Comparison of ENCODE assay signal across 12 cellular contexts in genomic region chr17:29289852-29290251, GRCh38. TPM values are rescaled to one million over a fixed set of nuclear protein-coding genes. Genes with fewer than 3 reads are reported as not detected.
A peak's percentile ranks its signal among the peaks of the same experiment; 100 is the strongest.
DNase-seq lines count a peak whose midpoint lies in the region; ATAC-seq and TF ChIP-seq lines count a peak whose summit lies in the region.
"Had no signal": no experiment of that assay in that cellular context is flagged by ENCODE, and none has a peak within 500 bp of the region (broad histone marks: within the 10 kb centered on the region; RNA-seq: fewer than 3 reads in every experiment).

No MANE protein-coding gene starts in this region.

- peaks cover 78% of the 10 kb centered on the region for H3K4me1 Mint-ChIP-seq in activated T-cell treated with anti-CD3 and anti-CD28 coated beads, Interleukin-2, amount 50 U/mL, for 72 hours (ENCODE audit: low read depth)
- peaks cover 74 to 83% (median 74%) of the 10 kb centered on the region in 3 donors for H3K4me1 Mint-ChIP-seq in T-cell
- peaks cover 68% of the 10 kb centered on the region for H3K4me1 Mint-ChIP-seq in stimulated activated naive CD8-positive, alpha-beta T cell treated with anti-CD3 and anti-CD28 coated beads, Interleukin-15, amount 100 ng/mL, for 72 hours

- POLR2A ChIA-PET in T-cell (lab: Charles Lee): no interaction called here

- no peaks in the 10 kb centered on the region for H3K27me3 ChIP-seq in vagina
- H3K27me3 ChIP-seq: tibial nerve had no signal

- no peak for TF ChIP-seq CTCF in vagina (IDR thresholded peaks at IDR 0.05)

- ATAC-seq in activated T-cell treated with anti-CD3 and anti-CD28 coated beads, Interleukin-2, amount 50 U/mL, for 72 hours (replicated peaks in 1 of 2): no peak
- no peak for ATAC-seq in T-cell (replicated peaks in 1 of 4)
- no peak for ATAC-seq in stimulated activated naive CD8-positive, alpha-beta T cell treated with anti-CD3 and anti-CD28 coated beads, Interleukin-15, amount 100 ng/mL, for 72 hours
- ATAC-seq in HG02610 (IDR thresholded peaks at IDR 0.05; ENCODE audit: unreplicated experiment): no peak

- H3K4me3 ChIP-seq in vagina: no peak overlapping the region
- H3K4me3 ChIP-seq: tibial nerve had no signal

- no peak for TF ChIP-seq POLR2A in vagina (IDR thresholded peaks at IDR 0.05)

- peaks cover 62% of the 10 kb centered on the region for H3K4me1 ChIP-seq in vagina

- H3K4me3 Mint-ChIP-seq in activated T-cell treated with anti-CD3 and anti-CD28 coated beads, Interleukin-2, amount 50 U/mL, for 72 hours: peak overlapping the region; percentile 65 to 79
- H3K4me3 Mint-ChIP-seq in T-cell: peak overlapping the region; percentile 37 to 99 (median 44)
- H3K4me3 Mint-ChIP-seq in stimulated activated naive CD8-positive, alpha-beta T cell treated with anti-CD3 and anti-CD28 coated beads, Interleukin-15, amount 100 ng/mL, for 72 hours: peak overlapping the region; percentile 53 to 56

- CTCF ChIA-PET in T-cell (lab: Charles Lee): interaction anchor here (0.6 to 1.9 kb wide), 4 partner anchors 39 to 1188 kb away, joined by 3 to 13 read pairs (median 5); no protein-coding TSS in a partner anchor

- intact Hi-C loops in vagina (cut with DNase I): loop anchor here (5.0 kb wide), 1 partner anchor 143 kb away; no protein-coding TSS in a partner anchor

- DNase-seq in activated T-cell treated with anti-CD3 and anti-CD28 coated beads, Interleukin-2, amount 50 U/mL, for 72 hours: no peak
- DNase-seq in activated T-cell treated with anti-CD3 and anti-CD28 coated beads, Interleukin-2, amount 50 U/mL, for 48 hours: no peak
- DNase-seq in T-cell: no peak
- DNase-seq in epithelial cell of prostate (ENCODE audit: low read depth, low spot score): no peak
- no peak for DNase-seq in stimulated activated naive CD8-positive, alpha-beta T cell treated with anti-CD3 and anti-CD28 coated beads, Interleukin-15, amount 100 ng/mL, for 72 hours
- no peak for DNase-seq in NCI-H2227 (lab: John Stamatoyannopoulos, UW; ENCODE audit: unreplicated experiment)
- no peak for DNase-seq in vagina (ENCODE audit: extremely low spot score in 2 of 2)
- DNase-seq: activated CD4-positive, alpha-beta T cell treated with anti-CD3 and anti-CD28 coated beads, Interleukin-2, amount 50 U/mL, for 48 hours; NCI-H510A treated with DMSO at 0.1 percent for 48 hours had no signal

- H3K9me3 Mint-ChIP-seq in activated T-cell treated with anti-CD3 and anti-CD28 coated beads, Interleukin-2, amount 50 U/mL, for 72 hours: no peaks in the 10 kb centered on the region
- H3K9me3 Mint-ChIP-seq in T-cell: no peaks in the 10 kb centered on the region
- no peaks in the 10 kb centered on the region for H3K9me3 Mint-ChIP-seq in stimulated activated naive CD8-positive, alpha-beta T cell treated with anti-CD3 and anti-CD28 coated beads, Interleukin-15, amount 100 ng/mL, for 72 hours

- peak overlapping the region; percentile 92 for H3K27ac Mint-ChIP-seq in activated T-cell treated with anti-CD3 and anti-CD28 coated beads, Interleukin-2, amount 50 U/mL, for 72 hours
- peak overlapping the region; percentile 32 to 55 for H3K27ac Mint-ChIP-seq in T-cell
- peak overlapping the region in 1 of 2 donors; percentile 57 for H3K27ac Mint-ChIP-seq in stimulated activated naive CD8-positive, alpha-beta T cell treated with anti-CD3 and anti-CD28 coated beads, Interleukin-15, amount 100 ng/mL, for 72 hours

- peaks cover 3 to 24% of the 10 kb centered on the region in 2 donors for H3K36me3 ChIP-seq in vagina

- H3K9me3 ChIP-seq in vagina: no peaks in the 10 kb centered on the region
- H3K9me3 ChIP-seq: tibial nerve had no signal

- peaks cover 9 to 55% of the 10 kb centered on the region in 2 donors for H3K36me3 Mint-ChIP-seq in activated T-cell treated with anti-CD3 and anti-CD28 coated beads, Interleukin-2, amount 50 U/mL, for 72 hours (ENCODE audit: insufficient read depth in 2 of 2)
- peaks cover 29% of the 10 kb centered on the region for H3K36me3 Mint-ChIP-seq in T-cell

- peak overlapping the region; percentile 98 for H3K27ac ChIP-seq in epithelial cell of prostate
- no peak overlapping the region for H3K27ac ChIP-seq in vagina
- H3K27ac ChIP-seq: HL-60 had no signal

- H3K27me3 Mint-ChIP-seq in activated T-cell treated with anti-CD3 and anti-CD28 coated beads, Interleukin-2, amount 50 U/mL, for 72 hours (ENCODE audit: low read depth): no peaks in the 10 kb centered on the region
- no peaks in the 10 kb centered on the region for H3K27me3 Mint-ChIP-seq in T-cell
- H3K27me3 Mint-ChIP-seq in stimulated activated naive CD8-positive, alpha-beta T cell treated with anti-CD3 and anti-CD28 coated beads, Interleukin-15, amount 100 ng/mL, for 72 hours: no peaks in the 10 kb centered on the region

RNA-seq across cellular contexts. Expression of gene NUFIP2, which starts 4.1 kb away (rescaled TPM):
- 10 to 100 TPM; 72.9 to 74.3 TPM for total RNA-seq in activated T-cell treated with anti-CD3 and anti-CD28 coated beads, Interleukin-2, amount 50 U/mL, for 72 hours
- total RNA-seq in T-cell (10 to 100 TPM; 60.7 to 76.2 (median 66.4) TPM), vagina (29.7 TPM)

RNA-seq across cellular contexts. Expression of gene CRYBA1, which starts 43.2 kb away (rescaled TPM):
- total RNA-seq in activated T-cell treated with anti-CD3 and anti-CD28 coated beads, Interleukin-2, amount 50 U/mL, for 72 hours: not detected
- total RNA-seq in T-cell: not detected
- total RNA-seq in vagina: not detected
- total RNA-seq: tibial nerve had no signal
